Comparison of ENCODE assay signal across 1 cellular context in the genomic region with DNA sequence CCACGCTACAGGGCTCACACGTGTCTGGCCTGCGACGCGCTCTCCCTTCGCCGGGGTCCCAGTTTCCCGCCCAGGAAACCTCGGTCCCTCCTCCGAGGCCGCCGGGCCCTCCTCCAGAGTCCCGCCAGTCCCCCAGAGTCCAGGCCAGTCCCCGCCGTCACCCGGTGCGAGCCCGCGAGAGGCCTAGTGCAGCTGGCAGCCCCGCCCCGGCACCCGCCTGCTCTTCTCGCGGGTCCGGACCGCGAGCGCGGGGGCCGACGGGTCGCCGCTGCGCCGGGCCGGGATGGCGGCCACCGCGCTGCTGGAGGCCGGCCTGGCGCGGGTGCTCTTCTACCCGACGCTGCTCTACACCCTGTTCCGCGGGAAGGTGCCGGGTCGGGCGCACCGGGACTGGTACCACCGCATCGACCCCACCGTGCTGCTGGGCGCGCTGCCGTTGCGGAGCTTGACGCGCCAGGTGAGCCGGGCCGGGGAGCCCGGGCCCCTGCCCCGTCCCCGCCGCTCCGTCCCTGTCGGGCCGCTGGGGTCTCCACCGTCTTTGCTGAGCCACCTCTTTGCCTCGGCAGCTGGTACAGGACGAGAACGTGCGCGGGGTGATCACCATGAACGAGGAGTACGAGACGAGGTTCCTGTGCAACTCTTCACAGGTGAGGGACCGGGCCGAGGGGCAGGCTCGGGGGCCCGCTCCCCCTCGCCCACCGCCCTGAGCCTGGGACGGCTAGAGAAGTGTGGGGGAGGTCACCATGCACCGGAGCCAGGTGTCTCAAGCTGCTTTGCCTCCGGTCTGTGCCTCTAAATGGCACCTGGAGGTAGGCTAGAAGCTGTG.
TF ChIP-seq lines count a peak whose summit lies in the region.

A gene with protein sequence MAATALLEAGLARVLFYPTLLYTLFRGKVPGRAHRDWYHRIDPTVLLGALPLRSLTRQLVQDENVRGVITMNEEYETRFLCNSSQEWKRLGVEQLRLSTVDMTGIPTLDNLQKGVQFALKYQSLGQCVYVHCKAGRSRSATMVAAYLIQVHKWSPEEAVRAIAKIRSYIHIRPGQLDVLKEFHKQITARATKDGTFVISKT (plus strand): TSS at position 260 of the 826 bp plus-strand sequence. CDS start 24 bp downstream, at position 284.

TF ChIP-seq in WTC11, 78 proteins besides CTCF, POLR2A, EP300 and RAD21 (continued from another document and continues in another):
- TF ChIP-seq, protein P1, sequence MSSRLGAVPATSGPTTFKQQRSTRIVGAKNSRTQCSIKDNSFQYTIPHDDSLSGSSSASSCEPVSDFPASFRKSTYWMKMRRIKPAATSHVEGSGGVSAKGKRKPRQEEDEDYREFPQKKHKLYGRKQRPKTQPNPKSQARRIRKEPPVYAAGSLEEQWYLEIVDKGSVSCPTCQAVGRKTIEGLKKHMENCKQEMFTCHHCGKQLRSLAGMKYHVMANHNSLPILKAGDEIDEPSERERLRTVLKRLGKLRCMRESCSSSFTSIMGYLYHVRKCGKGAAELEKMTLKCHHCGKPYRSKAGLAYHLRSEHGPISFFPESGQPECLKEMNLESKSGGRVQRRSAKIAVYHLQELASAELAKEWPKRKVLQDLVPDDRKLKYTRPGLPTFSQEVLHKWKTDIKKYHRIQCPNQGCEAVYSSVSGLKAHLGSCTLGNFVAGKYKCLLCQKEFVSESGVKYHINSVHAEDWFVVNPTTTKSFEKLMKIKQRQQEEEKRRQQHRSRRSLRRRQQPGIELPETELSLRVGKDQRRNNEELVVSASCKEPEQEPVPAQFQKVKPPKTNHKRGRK (CRISPR knock-in tag; IDR thresholded peaks at IDR 0.05; ENCODE audit: borderline replicate concordance): no peak
- TF ChIP-seq RORB (CRISPR knock-in tag; IDR thresholded peaks at IDR 0.05): no peak
- TF ChIP-seq, protein P2, sequence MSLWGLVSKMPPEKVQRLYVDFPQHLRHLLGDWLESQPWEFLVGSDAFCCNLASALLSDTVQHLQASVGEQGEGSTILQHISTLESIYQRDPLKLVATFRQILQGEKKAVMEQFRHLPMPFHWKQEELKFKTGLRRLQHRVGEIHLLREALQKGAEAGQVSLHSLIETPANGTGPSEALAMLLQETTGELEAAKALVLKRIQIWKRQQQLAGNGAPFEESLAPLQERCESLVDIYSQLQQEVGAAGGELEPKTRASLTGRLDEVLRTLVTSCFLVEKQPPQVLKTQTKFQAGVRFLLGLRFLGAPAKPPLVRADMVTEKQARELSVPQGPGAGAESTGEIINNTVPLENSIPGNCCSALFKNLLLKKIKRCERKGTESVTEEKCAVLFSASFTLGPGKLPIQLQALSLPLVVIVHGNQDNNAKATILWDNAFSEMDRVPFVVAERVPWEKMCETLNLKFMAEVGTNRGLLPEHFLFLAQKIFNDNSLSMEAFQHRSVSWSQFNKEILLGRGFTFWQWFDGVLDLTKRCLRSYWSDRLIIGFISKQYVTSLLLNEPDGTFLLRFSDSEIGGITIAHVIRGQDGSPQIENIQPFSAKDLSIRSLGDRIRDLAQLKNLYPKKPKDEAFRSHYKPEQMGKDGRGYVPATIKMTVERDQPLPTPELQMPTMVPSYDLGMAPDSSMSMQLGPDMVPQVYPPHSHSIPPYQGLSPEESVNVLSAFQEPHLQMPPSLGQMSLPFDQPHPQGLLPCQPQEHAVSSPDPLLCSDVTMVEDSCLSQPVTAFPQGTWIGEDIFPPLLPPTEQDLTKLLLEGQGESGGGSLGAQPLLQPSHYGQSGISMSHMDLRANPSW (CRISPR knock-in tag; conservative IDR thresholded peaks at IDR 0.05; ENCODE audit: low read depth): 0 out of 2 replicates have a peak, but pooled peaks have one; percentile 83
- no peak for TF ChIP-seq ZNF219 (CRISPR knock-in tag; IDR thresholded peaks at IDR 0.05; ENCODE audit: borderline replicate concordance)
- TF ChIP-seq, protein P3, sequence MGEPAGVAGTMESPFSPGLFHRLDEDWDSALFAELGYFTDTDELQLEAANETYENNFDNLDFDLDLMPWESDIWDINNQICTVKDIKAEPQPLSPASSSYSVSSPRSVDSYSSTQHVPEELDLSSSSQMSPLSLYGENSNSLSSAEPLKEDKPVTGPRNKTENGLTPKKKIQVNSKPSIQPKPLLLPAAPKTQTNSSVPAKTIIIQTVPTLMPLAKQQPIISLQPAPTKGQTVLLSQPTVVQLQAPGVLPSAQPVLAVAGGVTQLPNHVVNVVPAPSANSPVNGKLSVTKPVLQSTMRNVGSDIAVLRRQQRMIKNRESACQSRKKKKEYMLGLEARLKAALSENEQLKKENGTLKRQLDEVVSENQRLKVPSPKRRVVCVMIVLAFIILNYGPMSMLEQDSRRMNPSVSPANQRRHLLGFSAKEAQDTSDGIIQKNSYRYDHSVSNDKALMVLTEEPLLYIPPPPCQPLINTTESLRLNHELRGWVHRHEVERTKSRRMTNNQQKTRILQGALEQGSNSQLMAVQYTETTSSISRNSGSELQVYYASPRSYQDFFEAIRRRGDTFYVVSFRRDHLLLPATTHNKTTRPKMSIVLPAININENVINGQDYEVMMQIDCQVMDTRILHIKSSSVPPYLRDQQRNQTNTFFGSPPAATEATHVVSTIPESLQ (CRISPR knock-in tag; IDR thresholded peaks at IDR 0.05): no peak
- TF ChIP-seq, protein P4, sequence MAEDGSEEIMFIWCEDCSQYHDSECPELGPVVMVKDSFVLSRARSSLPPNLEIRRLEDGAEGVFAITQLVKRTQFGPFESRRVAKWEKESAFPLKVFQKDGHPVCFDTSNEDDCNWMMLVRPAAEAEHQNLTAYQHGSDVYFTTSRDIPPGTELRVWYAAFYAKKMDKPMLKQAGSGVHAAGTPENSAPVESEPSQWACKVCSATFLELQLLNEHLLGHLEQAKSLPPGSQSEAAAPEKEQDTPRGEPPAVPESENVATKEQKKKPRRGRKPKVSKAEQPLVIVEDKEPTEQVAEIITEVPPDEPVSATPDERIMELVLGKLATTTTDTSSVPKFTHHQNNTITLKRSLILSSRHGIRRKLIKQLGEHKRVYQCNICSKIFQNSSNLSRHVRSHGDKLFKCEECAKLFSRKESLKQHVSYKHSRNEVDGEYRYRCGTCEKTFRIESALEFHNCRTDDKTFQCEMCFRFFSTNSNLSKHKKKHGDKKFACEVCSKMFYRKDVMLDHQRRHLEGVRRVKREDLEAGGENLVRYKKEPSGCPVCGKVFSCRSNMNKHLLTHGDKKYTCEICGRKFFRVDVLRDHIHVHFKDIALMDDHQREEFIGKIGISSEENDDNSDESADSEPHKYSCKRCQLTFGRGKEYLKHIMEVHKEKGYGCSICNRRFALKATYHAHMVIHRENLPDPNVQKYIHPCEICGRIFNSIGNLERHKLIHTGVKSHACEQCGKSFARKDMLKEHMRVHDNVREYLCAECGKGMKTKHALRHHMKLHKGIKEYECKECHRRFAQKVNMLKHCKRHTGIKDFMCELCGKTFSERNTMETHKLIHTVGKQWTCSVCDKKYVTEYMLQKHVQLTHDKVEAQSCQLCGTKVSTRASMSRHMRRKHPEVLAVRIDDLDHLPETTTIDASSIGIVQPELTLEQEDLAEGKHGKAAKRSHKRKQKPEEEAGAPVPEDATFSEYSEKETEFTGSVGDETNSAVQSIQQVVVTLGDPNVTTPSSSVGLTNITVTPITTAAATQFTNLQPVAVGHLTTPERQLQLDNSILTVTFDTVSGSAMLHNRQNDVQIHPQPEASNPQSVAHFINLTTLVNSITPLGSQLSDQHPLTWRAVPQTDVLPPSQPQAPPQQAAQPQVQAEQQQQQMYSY (CRISPR knock-in tag; IDR thresholded peaks at IDR 0.05): peak; percentile 63; the same call in 1 of the 2 replicates
- no peak for TF ChIP-seq JAZF1 (CRISPR knock-in tag; IDR thresholded peaks at IDR 0.05)
- TF ChIP-seq, protein P5, sequence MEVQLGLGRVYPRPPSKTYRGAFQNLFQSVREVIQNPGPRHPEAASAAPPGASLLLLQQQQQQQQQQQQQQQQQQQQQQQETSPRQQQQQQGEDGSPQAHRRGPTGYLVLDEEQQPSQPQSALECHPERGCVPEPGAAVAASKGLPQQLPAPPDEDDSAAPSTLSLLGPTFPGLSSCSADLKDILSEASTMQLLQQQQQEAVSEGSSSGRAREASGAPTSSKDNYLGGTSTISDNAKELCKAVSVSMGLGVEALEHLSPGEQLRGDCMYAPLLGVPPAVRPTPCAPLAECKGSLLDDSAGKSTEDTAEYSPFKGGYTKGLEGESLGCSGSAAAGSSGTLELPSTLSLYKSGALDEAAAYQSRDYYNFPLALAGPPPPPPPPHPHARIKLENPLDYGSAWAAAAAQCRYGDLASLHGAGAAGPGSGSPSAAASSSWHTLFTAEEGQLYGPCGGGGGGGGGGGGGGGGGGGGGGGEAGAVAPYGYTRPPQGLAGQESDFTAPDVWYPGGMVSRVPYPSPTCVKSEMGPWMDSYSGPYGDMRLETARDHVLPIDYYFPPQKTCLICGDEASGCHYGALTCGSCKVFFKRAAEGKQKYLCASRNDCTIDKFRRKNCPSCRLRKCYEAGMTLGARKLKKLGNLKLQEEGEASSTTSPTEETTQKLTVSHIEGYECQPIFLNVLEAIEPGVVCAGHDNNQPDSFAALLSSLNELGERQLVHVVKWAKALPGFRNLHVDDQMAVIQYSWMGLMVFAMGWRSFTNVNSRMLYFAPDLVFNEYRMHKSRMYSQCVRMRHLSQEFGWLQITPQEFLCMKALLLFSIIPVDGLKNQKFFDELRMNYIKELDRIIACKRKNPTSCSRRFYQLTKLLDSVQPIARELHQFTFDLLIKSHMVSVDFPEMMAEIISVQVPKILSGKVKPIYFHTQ (CRISPR knock-in tag; IDR thresholded peaks at IDR 0.05): no peak
- TF ChIP-seq ATF1 (CRISPR knock-in tag; IDR thresholded peaks at IDR 0.05): peak; percentile 43; the same call in 1 of the 2 replicates
- TF ChIP-seq, protein P6, sequence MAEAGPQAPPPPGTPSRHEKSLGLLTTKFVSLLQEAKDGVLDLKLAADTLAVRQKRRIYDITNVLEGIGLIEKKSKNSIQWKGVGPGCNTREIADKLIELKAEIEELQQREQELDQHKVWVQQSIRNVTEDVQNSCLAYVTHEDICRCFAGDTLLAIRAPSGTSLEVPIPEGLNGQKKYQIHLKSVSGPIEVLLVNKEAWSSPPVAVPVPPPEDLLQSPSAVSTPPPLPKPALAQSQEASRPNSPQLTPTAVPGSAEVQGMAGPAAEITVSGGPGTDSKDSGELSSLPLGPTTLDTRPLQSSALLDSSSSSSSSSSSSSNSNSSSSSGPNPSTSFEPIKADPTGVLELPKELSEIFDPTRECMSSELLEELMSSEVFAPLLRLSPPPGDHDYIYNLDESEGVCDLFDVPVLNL (CRISPR knock-in tag; IDR thresholded peaks at IDR 0.05; ENCODE audit: borderline replicate concordance, low read depth): no peak
- TF ChIP-seq, protein P7, sequence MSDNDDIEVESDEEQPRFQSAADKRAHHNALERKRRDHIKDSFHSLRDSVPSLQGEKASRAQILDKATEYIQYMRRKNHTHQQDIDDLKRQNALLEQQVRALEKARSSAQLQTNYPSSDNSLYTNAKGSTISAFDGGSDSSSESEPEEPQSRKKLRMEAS (CRISPR knock-in tag; IDR thresholded peaks at IDR 0.05): peak; percentile 96; the same call in 1 of the 2 replicates
- 0 out of 2 replicates have a peak, but pooled peaks have one; percentile 51 for TF ChIP-seq NR3C1 (CRISPR knock-in tag; conservative IDR thresholded peaks at IDR 0.05; ENCODE audit: low read depth)
- TF ChIP-seq, protein P8, sequence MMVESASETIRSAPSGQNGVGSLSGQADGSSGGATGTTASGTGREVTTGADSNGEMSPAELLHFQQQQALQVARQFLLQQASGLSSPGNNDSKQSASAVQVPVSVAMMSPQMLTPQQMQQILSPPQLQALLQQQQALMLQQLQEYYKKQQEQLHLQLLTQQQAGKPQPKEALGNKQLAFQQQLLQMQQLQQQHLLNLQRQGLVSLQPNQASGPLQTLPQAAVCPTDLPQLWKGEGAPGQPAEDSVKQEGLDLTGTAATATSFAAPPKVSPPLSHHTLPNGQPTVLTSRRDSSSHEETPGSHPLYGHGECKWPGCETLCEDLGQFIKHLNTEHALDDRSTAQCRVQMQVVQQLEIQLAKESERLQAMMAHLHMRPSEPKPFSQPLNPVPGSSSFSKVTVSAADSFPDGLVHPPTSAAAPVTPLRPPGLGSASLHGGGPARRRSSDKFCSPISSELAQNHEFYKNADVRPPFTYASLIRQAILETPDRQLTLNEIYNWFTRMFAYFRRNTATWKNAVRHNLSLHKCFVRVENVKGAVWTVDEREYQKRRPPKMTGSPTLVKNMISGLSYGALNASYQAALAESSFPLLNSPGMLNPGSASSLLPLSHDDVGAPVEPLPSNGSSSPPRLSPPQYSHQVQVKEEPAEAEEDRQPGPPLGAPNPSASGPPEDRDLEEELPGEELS (CRISPR knock-in tag; IDR thresholded peaks at IDR 0.05): peak; percentile 24
- TF ChIP-seq SOX15 (CRISPR knock-in tag; IDR thresholded peaks at IDR 0.05): no peak
- TF ChIP-seq, protein P9, sequence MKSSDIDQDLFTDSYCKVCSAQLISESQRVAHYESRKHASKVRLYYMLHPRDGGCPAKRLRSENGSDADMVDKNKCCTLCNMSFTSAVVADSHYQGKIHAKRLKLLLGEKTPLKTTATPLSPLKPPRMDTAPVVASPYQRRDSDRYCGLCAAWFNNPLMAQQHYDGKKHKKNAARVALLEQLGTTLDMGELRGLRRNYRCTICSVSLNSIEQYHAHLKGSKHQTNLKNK (CRISPR knock-in tag; IDR thresholded peaks at IDR 0.05): no peak
- TF ChIP-seq SMAD4 (CRISPR knock-in tag; IDR thresholded peaks at IDR 0.05): no peak
- no peak for TF ChIP-seq ZNF396 (CRISPR knock-in tag; IDR thresholded peaks at IDR 0.05; ENCODE audit: borderline replicate concordance)
- TF ChIP-seq, protein P10, sequence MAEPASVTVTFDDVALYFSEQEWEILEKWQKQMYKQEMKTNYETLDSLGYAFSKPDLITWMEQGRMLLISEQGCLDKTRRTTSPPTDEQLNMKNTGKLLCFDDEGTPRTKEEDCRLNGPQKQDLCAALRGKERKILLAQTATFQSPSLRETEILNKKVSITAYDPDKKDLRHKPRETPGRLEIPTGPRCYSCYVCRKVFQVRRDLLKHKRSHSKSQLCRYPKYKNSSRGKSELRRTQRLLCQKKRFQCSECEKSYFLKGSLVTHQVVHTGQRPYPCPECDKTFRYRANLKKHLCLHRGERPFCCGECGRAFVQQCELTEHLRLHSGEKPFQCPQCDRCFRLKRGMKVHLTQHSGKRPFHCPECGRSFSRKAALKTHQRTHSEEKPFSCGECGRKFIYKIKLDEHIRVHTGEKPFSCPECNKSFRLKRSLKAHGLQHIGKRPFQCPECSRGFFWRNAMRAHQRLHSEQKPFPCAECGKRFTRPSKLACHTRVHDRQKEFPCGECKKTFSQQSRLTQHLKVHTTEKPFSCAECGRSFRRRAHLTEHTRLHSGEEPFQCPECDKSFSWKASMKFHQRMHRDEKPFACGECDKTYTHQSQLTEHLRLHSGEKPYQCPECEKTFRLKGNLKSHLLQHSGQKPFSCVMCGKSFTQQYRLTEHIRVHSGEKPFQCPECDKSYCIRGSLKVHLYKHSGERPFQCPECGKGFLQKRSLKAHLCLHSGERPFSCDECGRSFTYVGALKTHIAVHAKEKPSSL (CRISPR knock-in tag; conservative IDR thresholded peaks at IDR 0.05): no peak
- TF ChIP-seq CBFB (CRISPR knock-in tag; IDR thresholded peaks at IDR 0.05; ENCODE audit: low read depth): no peak
- 0 out of 2 replicates have a peak, but pooled peaks have one; percentile 54 for TF ChIP-seq KAT7 (CRISPR knock-in tag; IDR thresholded peaks at IDR 0.05; ENCODE audit: borderline replicate concordance)
- TF ChIP-seq NR1H2 (CRISPR knock-in tag; IDR thresholded peaks at IDR 0.05): no peak
- TF ChIP-seq GRHL2 (CRISPR knock-in tag; IDR thresholded peaks at IDR 0.05; ENCODE audit: insufficient replicate concordance, severe bottlenecking): no peak
